ENCODE assay signal across 11 cellular contexts in the genomic region with DNA sequence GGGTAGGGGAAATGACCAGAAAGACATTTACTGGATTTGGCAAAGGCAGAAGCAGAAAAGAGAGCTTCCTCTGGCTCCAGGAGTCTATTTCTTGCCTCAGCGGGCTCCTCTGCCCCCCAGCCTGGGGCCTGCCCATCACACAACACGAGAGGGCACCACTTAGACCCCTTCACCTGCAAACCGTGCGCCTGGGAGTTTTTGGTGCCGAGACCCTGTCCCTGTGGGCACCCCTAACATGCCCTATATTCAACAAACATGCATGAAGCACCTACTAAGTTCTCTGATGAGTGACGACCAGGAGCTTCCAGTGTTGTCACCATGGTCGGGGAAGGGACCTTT. TPM values are rescaled to one million over a fixed set of nuclear protein-coding genes. Genes with fewer than 3 reads are reported as not detected.
DNase-seq lines count a peak whose midpoint lies in the region; ATAC-seq and TF ChIP-seq lines count a peak whose summit lies in the region.
"Had no signal": no experiment of that assay in that cellular context is flagged by ENCODE, and none has a peak within 500 bp of the region (broad histone marks: within the 10 kb centered on the region; RNA-seq: fewer than 3 reads in every experiment).

No MANE protein-coding gene starts in this region.

- intact Hi-C loops in CD4-positive, alpha-beta memory T cell (cut with micrococcal nuclease): no loop called here

- DNase-seq in CD4-positive, alpha-beta memory T cell: no peak
- DNase-seq in hepatocyte (ENCODE audit: low spot score): no peak
- no peak for DNase-seq in UCSD-AML1 (lab: John Stamatoyannopoulos, UW; ENCODE audit: unreplicated experiment)
- DNase-seq in stimulated activated CD4-positive, alpha-beta T cell treated with anti-CD3 and anti-CD28 coated beads, Interleukin-15, amount 100 ng/mL, for 24 hours: no peak
- DNase-seq in WTC11 (ENCODE audit: low spot score): no peak
- no peak for DNase-seq in NCI-H1694 treated with DMSO at 0.1 percent for 48 hours (lab: John Stamatoyannopoulos, UW)
- DNase-seq: NCI-H2081 treated with DMSO at 0.1 percent for 48 hours; stimulated activated naive CD8-positive, alpha-beta T cell treated with anti-CD3 and anti-CD28 coated beads, Interleukin-15, Interleukin-2, amounts not matched to agents 100 U/mL and 50 U/mL, for 24 hours had no signal

- H3K4me3 Mint-ChIP-seq in CD4-positive, alpha-beta memory T cell: peak overlapping the region in 1 of 8 donors; percentile 58
- no peak overlapping the region for H3K4me3 Mint-ChIP-seq in WTC11

- no peak overlapping the region for H2AFZ ChIP-seq in hepatocyte

- POLR2A ChIA-PET in CD4-positive, alpha-beta memory T cell (lab: Charles Lee; ENCODE audit: partially characterized antibody): interaction anchor here (0.7 to 20.0 kb wide), 3 partner anchors 8 to 16 kb away, joined by 3 to 324 read pairs (median 4); a partner anchor contains a TSS
- POLR2A ChIA-PET in WTC11 (lab: Charles Lee): interaction anchor here (0.5 kb wide), 1 partner anchor 8 kb away, joined by 3 read pairs; no protein-coding TSS in a partner anchor

- H3K4me2 ChIP-seq in hepatocyte (no peak overlapping the region), skeletal muscle satellite cell (ENCODE audit: low read length) (peak overlapping the region; percentile 70)
- H3K4me2 ChIP-seq: KMS-11 had no signal

- no peaks in the 10 kb centered on the region for H4K20me1 ChIP-seq in hepatocyte (ENCODE audit: insufficient read depth, poor library complexity, severe bottlenecking)

- H3K27ac Mint-ChIP-seq in CD4-positive, alpha-beta memory T cell: peak overlapping the region in 5 of 7 donors; percentile 35 to 88 (median 62)
- no peak overlapping the region for H3K27ac Mint-ChIP-seq in WTC11

- H3K79me2 ChIP-seq in hepatocyte: peaks cover 10% of the 10 kb centered on the region

- WGBS in adipose tissue, 3 donors: 74 to 83% (median 74%) methylated on average over 7 of the region's 7 CpGs
- 89% methylated on average over 7 of the region's 7 CpGs for WGBS in hepatocyte (ENCODE audit: low lambda C conversion rate, missing lambda C conversion rate)

- peaks cover 85% of the 10 kb centered on the region for H3K4me1 ChIP-seq in CD4-positive, alpha-beta memory T cell (ENCODE audit: insufficient read depth, low read length)
- H3K4me1 ChIP-seq in hepatocyte (ENCODE audit: insufficient read depth) (peaks cover 35% of the 10 kb centered on the region), skeletal muscle satellite cell (ENCODE audit: control insufficient read depth, insufficient read depth, low read length) (peaks cover 66% of the 10 kb centered on the region)

- H3K9ac ChIP-seq in skeletal muscle satellite cell (ENCODE audit: low read depth, low read length): peak overlapping the region; percentile 19
- H3K9ac ChIP-seq: KMS-11 had no signal

- no peaks in the 10 kb centered on the region for H3K27me3 ChIP-seq in CD4-positive, alpha-beta memory T cell (ENCODE audit: insufficient read depth, low read length)
- H3K27me3 ChIP-seq in hepatocyte (no peaks in the 10 kb centered on the region), skeletal muscle satellite cell (ENCODE audit: control insufficient read depth, insufficient read depth, low read length) (no peaks in the 10 kb centered on the region)

- no peak overlapping the region for H3K4me3 ChIP-seq in CD4-positive, alpha-beta memory T cell (ENCODE audit: low read length in 2 of 2)
- no peak overlapping the region for H3K4me3 ChIP-seq in hepatocyte
- peak overlapping the region; percentile 42 for H3K4me3 ChIP-seq in skeletal muscle satellite cell (ENCODE audit: low read length)

- CTCF ChIA-PET in CD4-positive, alpha-beta memory T cell (lab: Charles Lee; ENCODE audit: partially characterized antibody): no interaction called here
- CTCF ChIA-PET in WTC11 (lab: Charles Lee): interaction anchor here (1.7 kb wide), 1 partner anchor 56 kb away, joined by 5 read pairs; no protein-coding TSS in a partner anchor

- H3K9me3 Mint-ChIP-seq in CD4-positive, alpha-beta memory T cell: no peaks in the 10 kb centered on the region
- H3K9me3 Mint-ChIP-seq in WTC11: no peaks in the 10 kb centered on the region

- H3K36me3 ChIP-seq in CD4-positive, alpha-beta memory T cell (ENCODE audit: insufficient read depth, low read length): no peaks in the 10 kb centered on the region
- H3K36me3 ChIP-seq in hepatocyte (replicated peaks; ENCODE audit: insufficient read depth, low read depth): no peaks in the 10 kb centered on the region
- H3K36me3 ChIP-seq in skeletal muscle satellite cell (ENCODE audit: insufficient read depth, low read length): no peaks in the 10 kb centered on the region

- ATAC-seq in WTC11: no peak

- H3K27me3 Mint-ChIP-seq in CD4-positive, alpha-beta memory T cell: no peaks in the 10 kb centered on the region
- no peaks in the 10 kb centered on the region for H3K27me3 Mint-ChIP-seq in WTC11 (ENCODE audit: low read depth)

- no peak for TF ChIP-seq CTCF in hepatocyte (IDR thresholded peaks at IDR 0.05; ENCODE audit: poor library complexity)
- no peak for TF ChIP-seq CTCF in WTC11 (IDR thresholded peaks at IDR 0.05)

- H3K27ac ChIP-seq in CD4-positive, alpha-beta memory T cell (ENCODE audit: low read depth, low read length): no peak overlapping the region
- peak overlapping the region; percentile 62 for H3K27ac ChIP-seq in adipose tissue (ENCODE audit: low read depth, low read length)
- H3K27ac ChIP-seq in hepatocyte: peak overlapping the region; percentile 8
- H3K27ac ChIP-seq: KMS-11 had no signal

- H3K9me2 ChIP-seq in hepatocyte (replicated peaks; ENCODE audit: insufficient read depth): no peaks in the 10 kb centered on the region

- peaks cover 25 to 28% of the 10 kb centered on the region in 2 donors for H3K36me3 Mint-ChIP-seq in CD4-positive, alpha-beta memory T cell
- no peaks in the 10 kb centered on the region for H3K36me3 Mint-ChIP-seq in WTC11

- peaks cover 54 to 93% (median 74%) of the 10 kb centered on the region in 4 donors for H3K4me1 Mint-ChIP-seq in CD4-positive, alpha-beta memory T cell
- peaks cover 16% of the 10 kb centered on the region for H3K4me1 Mint-ChIP-seq in WTC11

- H3K9me3 ChIP-seq in CD4-positive, alpha-beta memory T cell (ENCODE audit: control insufficient read depth in 1 of 2, low read length in 2 of 2): no peaks in the 10 kb centered on the region
- no peaks in the 10 kb centered on the region for H3K9me3 ChIP-seq in hepatocyte (ENCODE audit: low read depth)
- H3K9me3 ChIP-seq in skeletal muscle satellite cell (replicated peaks; ENCODE audit: low read length): no peaks in the 10 kb centered on the region

TF ChIP-seq in WTC11, 78 proteins besides CTCF, POLR2A, EP300 and RAD21 (continues in another document):
- TF ChIP-seq, protein P1, sequence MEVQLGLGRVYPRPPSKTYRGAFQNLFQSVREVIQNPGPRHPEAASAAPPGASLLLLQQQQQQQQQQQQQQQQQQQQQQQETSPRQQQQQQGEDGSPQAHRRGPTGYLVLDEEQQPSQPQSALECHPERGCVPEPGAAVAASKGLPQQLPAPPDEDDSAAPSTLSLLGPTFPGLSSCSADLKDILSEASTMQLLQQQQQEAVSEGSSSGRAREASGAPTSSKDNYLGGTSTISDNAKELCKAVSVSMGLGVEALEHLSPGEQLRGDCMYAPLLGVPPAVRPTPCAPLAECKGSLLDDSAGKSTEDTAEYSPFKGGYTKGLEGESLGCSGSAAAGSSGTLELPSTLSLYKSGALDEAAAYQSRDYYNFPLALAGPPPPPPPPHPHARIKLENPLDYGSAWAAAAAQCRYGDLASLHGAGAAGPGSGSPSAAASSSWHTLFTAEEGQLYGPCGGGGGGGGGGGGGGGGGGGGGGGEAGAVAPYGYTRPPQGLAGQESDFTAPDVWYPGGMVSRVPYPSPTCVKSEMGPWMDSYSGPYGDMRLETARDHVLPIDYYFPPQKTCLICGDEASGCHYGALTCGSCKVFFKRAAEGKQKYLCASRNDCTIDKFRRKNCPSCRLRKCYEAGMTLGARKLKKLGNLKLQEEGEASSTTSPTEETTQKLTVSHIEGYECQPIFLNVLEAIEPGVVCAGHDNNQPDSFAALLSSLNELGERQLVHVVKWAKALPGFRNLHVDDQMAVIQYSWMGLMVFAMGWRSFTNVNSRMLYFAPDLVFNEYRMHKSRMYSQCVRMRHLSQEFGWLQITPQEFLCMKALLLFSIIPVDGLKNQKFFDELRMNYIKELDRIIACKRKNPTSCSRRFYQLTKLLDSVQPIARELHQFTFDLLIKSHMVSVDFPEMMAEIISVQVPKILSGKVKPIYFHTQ (CRISPR knock-in tag; IDR thresholded peaks at IDR 0.05): no peak
- TF ChIP-seq, protein P2, sequence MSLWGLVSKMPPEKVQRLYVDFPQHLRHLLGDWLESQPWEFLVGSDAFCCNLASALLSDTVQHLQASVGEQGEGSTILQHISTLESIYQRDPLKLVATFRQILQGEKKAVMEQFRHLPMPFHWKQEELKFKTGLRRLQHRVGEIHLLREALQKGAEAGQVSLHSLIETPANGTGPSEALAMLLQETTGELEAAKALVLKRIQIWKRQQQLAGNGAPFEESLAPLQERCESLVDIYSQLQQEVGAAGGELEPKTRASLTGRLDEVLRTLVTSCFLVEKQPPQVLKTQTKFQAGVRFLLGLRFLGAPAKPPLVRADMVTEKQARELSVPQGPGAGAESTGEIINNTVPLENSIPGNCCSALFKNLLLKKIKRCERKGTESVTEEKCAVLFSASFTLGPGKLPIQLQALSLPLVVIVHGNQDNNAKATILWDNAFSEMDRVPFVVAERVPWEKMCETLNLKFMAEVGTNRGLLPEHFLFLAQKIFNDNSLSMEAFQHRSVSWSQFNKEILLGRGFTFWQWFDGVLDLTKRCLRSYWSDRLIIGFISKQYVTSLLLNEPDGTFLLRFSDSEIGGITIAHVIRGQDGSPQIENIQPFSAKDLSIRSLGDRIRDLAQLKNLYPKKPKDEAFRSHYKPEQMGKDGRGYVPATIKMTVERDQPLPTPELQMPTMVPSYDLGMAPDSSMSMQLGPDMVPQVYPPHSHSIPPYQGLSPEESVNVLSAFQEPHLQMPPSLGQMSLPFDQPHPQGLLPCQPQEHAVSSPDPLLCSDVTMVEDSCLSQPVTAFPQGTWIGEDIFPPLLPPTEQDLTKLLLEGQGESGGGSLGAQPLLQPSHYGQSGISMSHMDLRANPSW (CRISPR knock-in tag; conservative IDR thresholded peaks at IDR 0.05; ENCODE audit: low read depth): no peak
- no peak for TF ChIP-seq SMAD4 (CRISPR knock-in tag; IDR thresholded peaks at IDR 0.05)
- TF ChIP-seq FOXK1 (CRISPR knock-in tag; IDR thresholded peaks at IDR 0.05): no peak

RNA-seq across cellular contexts. Expression of a gene that starts 18.8 kb away (rescaled TPM):
- 100 to 1,000 TPM; 101 to 106 TPM for total RNA-seq in CD4-positive, alpha-beta memory T cell
- 10 to 100 TPM; 54.6 to 73.0 TPM for polyA plus RNA-seq in CD4-positive, alpha-beta memory T cell
- polyA plus RNA-seq in adipose tissue (10 to 100 TPM in 1 of 3 donors, 1 to 10 TPM in 2; 5.0 to 12.3 (median 7.8) TPM), hepatocyte (38.5 and 39.2 TPM in 2 replicates)
- total RNA-seq in hepatocyte (35.1 and 58.0 TPM in 2 replicates), WTC11 (2021) (3.2 to 7.0 TPM (median 3.4 TPM) in 3 replicates)
- total RNA-seq in skeletal muscle satellite cell (2012; rRNA removed): 10.3 and 13.7 TPM in 2 replicates
